ENCODE assay signal across 20 cellular contexts in the genomic region with DNA sequence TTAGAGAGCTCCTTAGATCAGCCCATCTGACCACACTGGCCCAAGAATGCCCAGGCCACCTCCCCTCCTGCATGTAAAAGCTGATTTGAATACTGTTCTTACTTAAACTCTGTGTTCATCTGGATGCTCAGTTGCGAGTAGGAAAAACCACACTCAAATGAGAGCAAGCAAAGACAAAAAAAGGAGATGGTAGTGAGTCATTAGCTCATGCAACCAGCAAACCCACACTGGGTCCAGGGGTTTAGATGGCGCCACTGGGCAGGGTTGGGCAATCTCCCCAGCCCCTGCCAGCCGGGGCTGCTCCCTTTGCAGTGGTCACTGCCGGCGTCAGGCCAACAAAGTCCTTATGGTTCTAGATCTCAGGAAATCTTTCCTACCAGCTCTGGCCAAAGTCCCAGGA. TPM values are rescaled to one million over a fixed set of nuclear protein-coding genes. Genes with fewer than 3 reads are reported as not detected.
DNase-seq lines count a peak whose midpoint lies in the region; ATAC-seq, FAIRE-seq and TF ChIP-seq lines count a peak whose summit lies in the region.
"Had no signal": no experiment of that assay in that cellular context is flagged by ENCODE, and none has a peak within 500 bp of the region (broad histone marks: within the 10 kb centered on the region; RNA-seq: fewer than 3 reads in every experiment).

No MANE protein-coding gene starts in this region.

- 76 to 84% (median 80%) methylated on average over 5 of the region's 5 CpGs for WGBS in heart left ventricle, 4 donors

- FAIRE-seq in bronchial epithelial cell (lab: Jason Lieb, UNC): no peak
- FAIRE-seq: A549, GM19239, kidney had no signal

- H3K4me3 ChIP-seq in left ventricle myocardium inferior (no peak overlapping the region), heart left ventricle (no peak overlapping the region), bronchial epithelial cell (ENCODE audit: low read depth, low read length) (no peak overlapping the region), osteoblast (ENCODE audit: insufficient read depth, low read length) (no peak overlapping the region)
- H3K4me3 ChIP-seq: A549, ovary had no signal

- peaks cover 4% of the 10 kb centered on the region for H3K36me3 ChIP-seq in left ventricle myocardium inferior
- no peaks in the 10 kb centered on the region for H3K36me3 ChIP-seq in heart left ventricle
- H3K36me3 ChIP-seq in bronchial epithelial cell (ENCODE audit: control insufficient read depth, insufficient read depth, low read length): no peaks in the 10 kb centered on the region
- no peaks in the 10 kb centered on the region for H3K36me3 ChIP-seq in osteoblast (ENCODE audit: insufficient read depth, low read length)
- H3K36me3 ChIP-seq: ovary had no signal

- H3K9me3 ChIP-seq in left ventricle myocardium inferior (replicated peaks): peaks cover 10% of the 10 kb centered on the region
- H3K9me3 ChIP-seq in heart left ventricle: peaks cover 0 to 9% (median 6%) of the 10 kb centered on the region in 12 donors
- peaks cover 3% of the 10 kb centered on the region for H3K9me3 ChIP-seq in osteoblast (ENCODE audit: low read depth, low read length)
- H3K9me3 ChIP-seq: A549, ovary had no signal

- no peak for ATAC-seq in heart left ventricle
- no peak for ATAC-seq in Right ventricle myocardium superior (ENCODE audit: poor library complexity)
- no peak for ATAC-seq in GM19452 (IDR thresholded peaks at IDR 0.05; ENCODE audit: unreplicated experiment)
- ATAC-seq: A549; activated naive CD8-positive, alpha-beta T cell treated with anti-CD3 and anti-CD28 coated beads, Interleukin-2, amount 50 U/mL, for 24 hours; activated T-cell treated with anti-CD3 and anti-CD28 coated beads, Interleukin-2, amount 50 U/mL, for 4 hours had no signal

- DNase-seq in left ventricle myocardium inferior (no peak), heart left ventricle (no peak), bronchial epithelial cell (ENCODE audit: low read depth) (peak; percentile 41), osteoblast (ENCODE audit: insufficient read length, low spot score, missing footprints) (peak; percentile 92), COLO668 (lab: John Stamatoyannopoulos, UW; ENCODE audit: unreplicated experiment) (no peak), Right ventricle myocardium superior (no peak), GM20000 (ENCODE audit: low spot score) (no peak)
- DNase-seq: activated CD4-positive, alpha-beta T cell treated with anti-CD3 and anti-CD28 coated beads, Interleukin-2, amount 10 ng/mL, durations not matched to agents 7 days and 5 days; activated naive CD8-positive, alpha-beta T cell treated with anti-CD3 and anti-CD28 coated beads, Interleukin-2, amount 50 U/mL, for 24 hours; activated T-cell treated with anti-CD3 and anti-CD28 coated beads, Interleukin-2, amount 50 U/mL, for 4 hours; COR-L47; kidney; midbrain; NCI-H1930; ovary; stimulated activated CD4-positive, alpha-beta T cell treated with anti-CD3 and anti-CD28 coated beads, Interleukin-12 subunit alpha, Interleukin-12 subunit beta, amount 100 ng/mL, for 4 hours had no signal

- intact Hi-C loops in left ventricle myocardium inferior (cut with micrococcal nuclease) (no loop called here), heart left ventricle (cut with DNase I) (no loop called here), Right ventricle myocardium superior (cut with DNase I) (no loop called here)

- no peak overlapping the region for H3K4me2 ChIP-seq in osteoblast (ENCODE audit: insufficient read depth, low read length)
- H3K4me2 ChIP-seq: A549 had no signal

- no peaks in the 10 kb centered on the region for H3K27me3 ChIP-seq in left ventricle myocardium inferior (ENCODE audit: low read depth)
- H3K27me3 ChIP-seq in heart left ventricle: no peaks in the 10 kb centered on the region
- H3K27me3 ChIP-seq in bronchial epithelial cell (ENCODE audit: control insufficient read depth, insufficient read depth, low read length): no peaks in the 10 kb centered on the region
- H3K27me3 ChIP-seq in osteoblast (ENCODE audit: insufficient read depth, low read length): no peaks in the 10 kb centered on the region
- H3K27me3 ChIP-seq: ovary had no signal

- H4K20me1 ChIP-seq in osteoblast (ENCODE audit: insufficient read depth, low read length): no peaks in the 10 kb centered on the region

- no peak overlapping the region for H2AFZ ChIP-seq in osteoblast (ENCODE audit: low read length)

- peak overlapping the region; percentile 23 for H3K27ac ChIP-seq in left ventricle myocardium inferior (replicated peaks)
- peak overlapping the region in 2 of 12 donors; percentile 1 to 92 for H3K27ac ChIP-seq in heart left ventricle
- H3K27ac ChIP-seq in osteoblast (ENCODE audit: low read depth, low read length): no peak overlapping the region
- H3K27ac ChIP-seq: ovary, RWPE1 had no signal

- H3K4me1 ChIP-seq in left ventricle myocardium inferior (peaks cover 84% of the 10 kb centered on the region), heart left ventricle (peaks cover 20 to 79% (median 53%) of the 10 kb centered on the region in 12 donors), osteoblast (ENCODE audit: insufficient read depth, low read length) (peaks cover 20% of the 10 kb centered on the region)

- TF ChIP-seq POLR2A in heart left ventricle (IDR thresholded peaks at IDR 0.05): no peak

- H3K79me2 ChIP-seq in osteoblast (ENCODE audit: insufficient read depth, low read length): no peaks in the 10 kb centered on the region

- TF ChIP-seq CTCF in left ventricle myocardium inferior (IDR thresholded peaks at IDR 0.05; ENCODE audit: borderline replicate concordance) (no peak), heart left ventricle (IDR thresholded peaks at IDR 0.05) (no peak), bronchial epithelial cell (IDR thresholded peaks at IDR 0.05; ENCODE audit: insufficient read depth, low read length, severe bottlenecking) (no peak), osteoblast (IDR thresholded peaks at IDR 0.05; ENCODE audit: extremely low read depth, low read depth, low read length) (no peak), GM20000 (IDR thresholded peaks at IDR 0.05; ENCODE audit: extremely low read depth, missing control alignments) (no peak)

RNA-seq across cellular contexts. Expression of gene TSPAN15, which starts 32.7 kb away (rescaled TPM):
- total RNA-seq in left ventricle myocardium inferior: 6.8 TPM
- total RNA-seq in heart left ventricle: 10 to 100 TPM in 6 of 9 donors, 1 to 10 TPM in 3; 4.5 to 20.2 (median 11.1) TPM
- polyA plus RNA-seq in heart left ventricle: 10 to 100 TPM; 10.5 to 12.5 TPM
- 12.1 and 14.8 TPM in 2 replicates for total RNA-seq in bronchial epithelial cell
- 0.59 and 0.72 TPM in 2 replicates for total RNA-seq in osteoblast
- 9.5 TPM for total RNA-seq in Right ventricle myocardium superior

Comparison
In these comparisons a context has a peak if more than half of its experiments do, and no peak if none do; other contexts are left out.
1. DNase-seq: peak in bronchial epithelial cell (single experiment) and osteoblast (single experiment); none in left ventricle myocardium inferior (single experiment), heart left ventricle (0 of 5), COLO668 (single experiment), Right ventricle myocardium superior (single experiment) and GM20000 (single experiment).